19 cellular contexts compared by ENCODE assay signal in genomic region chr13:98664924-98665637, GRCh38.
A peak's percentile ranks its signal among the peaks of the same experiment; 100 is the strongest.
DNase-seq lines count a peak whose midpoint lies in the region; ATAC-seq, FAIRE-seq and TF ChIP-seq lines count a peak whose summit lies in the region.
"Had no signal": no experiment of that assay in that cellular context is flagged by ENCODE, and none has a peak within 500 bp of the region (broad histone marks: within the 10 kb centered on the region; RNA-seq: fewer than 3 reads in every experiment).

No MANE protein-coding gene starts in this region.

- no peaks in the 10 kb centered on the region for H3K36me3 ChIP-seq in small intestine (ENCODE audit: control insufficient read depth in 2 of 2, insufficient read depth in 2 of 2, low read length in 2 of 2)
- no peaks in the 10 kb centered on the region for H3K36me3 ChIP-seq in naive thymus-derived CD4-positive, alpha-beta T cell (ENCODE audit: control insufficient read depth in 2 of 3, insufficient read depth in 3 of 3, low read length in 3 of 3)
- H3K36me3 ChIP-seq: heart left ventricle, transverse colon had no signal

- WGBS in small intestine, 3 donors = 25 to 48% (median 41%) methylated on average over 3 of the region's 3 CpGs

- no peaks in the 10 kb centered on the region for H3K36me3 Mint-ChIP-seq in activated T-cell treated with anti-CD3 and anti-CD28 coated beads, Interleukin-2, amount 50 U/mL, for 24 hours (ENCODE audit: low read depth)
- H3K36me3 Mint-ChIP-seq in naive thymus-derived CD4-positive, alpha-beta T cell = no peaks in the 10 kb centered on the region
- H3K36me3 Mint-ChIP-seq: CD14-positive monocyte had no signal

- TF ChIP-seq CTCF in astrocyte of the spinal cord (IDR thresholded peaks at IDR 0.05; ENCODE audit: low read depth, low read length) = no peak

- H3K27ac Mint-ChIP-seq in activated T-cell treated with anti-CD3 and anti-CD28 coated beads, Interleukin-2, amount 50 U/mL, for 24 hours = peak overlapping the region; percentile 87
- H3K27ac Mint-ChIP-seq in naive thymus-derived CD4-positive, alpha-beta T cell = no peak overlapping the region
- H3K27ac Mint-ChIP-seq: CD14-positive monocyte, GM23338 had no signal

- CTCF ChIA-PET in naive thymus-derived CD4-positive, alpha-beta T cell (lab: Charles Lee) = interaction anchor here (1.6 kb wide), 1 partner anchor 12 kb away, joined by 6 read pairs; no protein-coding TSS in a partner anchor

- no peaks in the 10 kb centered on the region for H3K9me3 Mint-ChIP-seq in activated T-cell treated with anti-CD3 and anti-CD28 coated beads, Interleukin-2, amount 50 U/mL, for 24 hours
- no peaks in the 10 kb centered on the region for H3K9me3 Mint-ChIP-seq in naive thymus-derived CD4-positive, alpha-beta T cell
- H3K9me3 Mint-ChIP-seq: CD14-positive monocyte had no signal

- peaks cover 24% of the 10 kb centered on the region for H3K4me1 Mint-ChIP-seq in activated T-cell treated with anti-CD3 and anti-CD28 coated beads, Interleukin-2, amount 50 U/mL, for 24 hours (ENCODE audit: low read depth)
- peaks cover 4 to 10% (median 7%) of the 10 kb centered on the region in 7 donors for H3K4me1 Mint-ChIP-seq in naive thymus-derived CD4-positive, alpha-beta T cell
- H3K4me1 Mint-ChIP-seq: CD14-positive monocyte, GM23338 had no signal

- DNase-seq in activated T-cell treated with anti-CD3 and anti-CD28 coated beads, Interleukin-2, amount 50 U/mL, for 24 hours = no peak
- no peak for DNase-seq in activated T-cell treated with anti-CD3 and anti-CD28 coated beads, Interleukin-2, amount 50 U/mL, for 48 hours
- DNase-seq in astrocyte of the spinal cord (ENCODE audit: low read depth, low spot score) (peak; percentile 63), small intestine (peak; percentile 69), COR-L47 (lab: John Stamatoyannopoulos, UW) (no peak)
- DNase-seq in naive thymus-derived CD4-positive, alpha-beta T cell = no peak
- DNase-seq: activated CD4-positive, alpha-beta T cell treated with anti-CD3 and anti-CD28 coated beads, Interleukin-2, amount 50 U/mL, for 48 hours; central memory CD4-positive, alpha-beta T cell; effector CD8-positive, alpha-beta T cell; heart left ventricle; mammary epithelial cell; NCI-H1694; transverse colon had no signal

- peak; percentile 60 for ATAC-seq in HG03139 (IDR thresholded peaks at IDR 0.05; ENCODE audit: unreplicated experiment)
- ATAC-seq in naive thymus-derived CD4-positive, alpha-beta T cell = no peak
- ATAC-seq in HG02973 (IDR thresholded peaks at IDR 0.05; ENCODE audit: unreplicated experiment) = no peak
- ATAC-seq: GM23338, heart left ventricle had no signal

- H3K4me1 ChIP-seq in small intestine (ENCODE audit: control insufficient read depth in 2 of 2, insufficient read depth in 1 of 2, low read depth in 1 of 2, low read length in 1 of 2) = peaks cover 2 to 9% of the 10 kb centered on the region in 2 donors
- no peaks in the 10 kb centered on the region for H3K4me1 ChIP-seq in naive thymus-derived CD4-positive, alpha-beta T cell (ENCODE audit: control insufficient read depth in 2 of 2, insufficient read depth in 2 of 2, low read length in 2 of 2)
- H3K4me1 ChIP-seq: heart left ventricle, transverse colon had no signal

- POLR2A ChIA-PET in naive thymus-derived CD4-positive, alpha-beta T cell (lab: Charles Lee) = no interaction called here

- no peak overlapping the region for H3K4me3 Mint-ChIP-seq in activated T-cell treated with anti-CD3 and anti-CD28 coated beads, Interleukin-2, amount 50 U/mL, for 24 hours
- H3K4me3 Mint-ChIP-seq in naive thymus-derived CD4-positive, alpha-beta T cell = no peak overlapping the region
- H3K4me3 Mint-ChIP-seq: CD14-positive monocyte, GM23338 had no signal

- in situ Hi-C loops in astrocyte of the spinal cord (cut with HindIII; ENCODE audit: low sequenced_read_pairs) = loop anchor here (25.0 kb wide), 1 partner anchor 228 kb away; no protein-coding TSS in a partner anchor

- intact Hi-C loops in naive thymus-derived CD4-positive, alpha-beta T cell (cut with micrococcal nuclease) = no loop called here

- no peak for FAIRE-seq in small intestine (lab: Jason Lieb, UNC)
- FAIRE-seq: A204.1 had no signal

- H3K4me3 ChIP-seq in astrocyte of the spinal cord (ENCODE audit: low read depth, low read length) = no peak overlapping the region
- H3K4me3 ChIP-seq in small intestine (ENCODE audit: low read depth in 1 of 2, low read length in 2 of 2) = no peak overlapping the region
- no peak overlapping the region for H3K4me3 ChIP-seq in naive thymus-derived CD4-positive, alpha-beta T cell (ENCODE audit: low read length)
- H3K4me3 ChIP-seq: GM23338, heart left ventricle, smooth muscle cell, transverse colon had no signal

- H3K27me3 ChIP-seq in small intestine (ENCODE audit: control insufficient read depth in 2 of 2, insufficient read depth in 2 of 2, low read length in 2 of 2) = no peaks in the 10 kb centered on the region
- H3K27me3 ChIP-seq in naive thymus-derived CD4-positive, alpha-beta T cell (ENCODE audit: control insufficient read depth in 2 of 2, insufficient read depth in 2 of 2, low read length in 2 of 2) = no peaks in the 10 kb centered on the region
- H3K27me3 ChIP-seq: heart left ventricle, transverse colon had no signal

- no peaks in the 10 kb centered on the region for H3K9me3 ChIP-seq in small intestine (ENCODE audit: control insufficient read depth, low read depth)
- H3K9me3 ChIP-seq in naive thymus-derived CD4-positive, alpha-beta T cell (ENCODE audit: control insufficient read depth in 2 of 3, low read length in 3 of 3) = no peaks in the 10 kb centered on the region
- H3K9me3 ChIP-seq: heart left ventricle, transverse colon had no signal

- no peak overlapping the region for H3K27ac ChIP-seq in small intestine (ENCODE audit: low read depth in 1 of 2, low read length in 1 of 2)
- no peak overlapping the region for H3K27ac ChIP-seq in naive thymus-derived CD4-positive, alpha-beta T cell (ENCODE audit: low read depth, low read length)
- H3K27ac ChIP-seq: heart left ventricle, transverse colon had no signal

- peaks cover 6% of the 10 kb centered on the region for H3K27me3 Mint-ChIP-seq in activated T-cell treated with anti-CD3 and anti-CD28 coated beads, Interleukin-2, amount 50 U/mL, for 24 hours
- H3K27me3 Mint-ChIP-seq in naive thymus-derived CD4-positive, alpha-beta T cell = peaks cover 0 to 24% (median 0%) of the 10 kb centered on the region in 5 donors

Comparison
In these comparisons a context has a peak if more than half of its experiments do, and no peak if none do; other contexts are left out.
1. DNase-seq: peak in astrocyte of the spinal cord (single experiment) and small intestine (single experiment); none in activated T-cell treated with anti-CD3 and anti-CD28 coated beads, Interleukin-2, amount 50 U/mL, for 24 hours (single experiment), activated T-cell treated with anti-CD3 and anti-CD28 coated beads, Interleukin-2, amount 50 U/mL, for 48 hours (0 of 2), naive thymus-derived CD4-positive, alpha-beta T cell (0 of 9) and COR-L47 (single experiment).